Comparison of ENCODE assay signal across 25 cellular contexts in genomic region chr2:486381-486780, GRCh38.
"Had no signal": no experiment of that assay in that cellular context is flagged by ENCODE, and none has a peak within 500 bp of the region (broad histone marks: within the 10 kb centered on the region; RNA-seq: fewer than 3 reads in every experiment).

No MANE protein-coding gene starts in this region.

- H3K9me3 Mint-ChIP-seq: activated CD4-positive, alpha-beta memory T cell treated with anti-CD3 and anti-CD28 coated beads, Interleukin-2, amount 10 ng/mL, durations not matched to agents 7 days and 5 days; activated CD4-positive, alpha-beta T cell treated with anti-CD3 and anti-CD28 coated beads, Interleukin-2, amount 10 ng/mL, durations not matched to agents 24 days and 14 days; activated naive CD8-positive, alpha-beta T cell treated with anti-CD3 and anti-CD28 coated beads, Interleukin-2, amount 50 U/mL, for 24 hours; activated T-helper 1 cell treated with anti-CD3 and anti-CD28 coated beads, Interleukin-12 subunit alpha, Interleukin-12 subunit beta, Interleukin-2, Interleukin-4 antibody, amounts not matched to agents 30 ng/mL and 10 ng/mL and 1 ng/mL, durations not matched to agents 14 hours and 24 hours and 36 hours; nephron; stimulated activated memory B cell treated with anti-CD40 and anti-IgM and Interleukin-4, amounts not matched to agents 10 μg/mL and 1 μg/mL and 100 μg/mL, for 72 hours; T-helper 2 cell treated with Interferon-gamma antibody and Interleukin-4, amounts not matched to agents 5 μg/mL and 100 μg/mL, for 36 hours; type B pancreatic cell had no signal

- H3K27ac ChIP-seq: epithelial cell of prostate, gastroesophageal sphincter, left ventricle myocardium inferior, pancreas, testis, VCaP had no signal

- H3K27ac Mint-ChIP-seq: activated CD4-positive, alpha-beta memory T cell treated with anti-CD3 and anti-CD28 coated beads, Interleukin-2, amount 10 ng/mL, durations not matched to agents 7 days and 5 days; activated CD4-positive, alpha-beta T cell treated with anti-CD3 and anti-CD28 coated beads, Interleukin-2, amount 10 ng/mL, durations not matched to agents 24 days and 14 days; activated CD8-positive, alpha-beta memory T cell treated with anti-CD3 and anti-CD28 coated beads, Interleukin-2, amount 10 ng/mL, durations not matched to agents 7 days and 5 days; activated naive CD8-positive, alpha-beta T cell treated with anti-CD3 and anti-CD28 coated beads, Interleukin-2, amount 50 U/mL, for 24 hours; activated T-helper 1 cell treated with anti-CD3 and anti-CD28 coated beads, Interleukin-12 subunit alpha, Interleukin-12 subunit beta, Interleukin-2, Interleukin-4 antibody, amounts not matched to agents 30 ng/mL and 10 ng/mL and 1 ng/mL, durations not matched to agents 14 hours and 24 hours and 36 hours; stimulated activated memory B cell treated with anti-CD40 and anti-IgM and Interleukin-4, amounts not matched to agents 10 μg/mL and 1 μg/mL and 100 μg/mL, for 72 hours; T-helper 2 cell treated with Interferon-gamma antibody and Interleukin-4, amounts not matched to agents 5 μg/mL and 100 μg/mL, for 36 hours; type B pancreatic cell had no signal

- H3K4me3 ChIP-seq: gastroesophageal sphincter, left ventricle myocardium inferior, pancreas, testis had no signal

- H3K4me1 Mint-ChIP-seq: activated CD4-positive, alpha-beta memory T cell treated with anti-CD3 and anti-CD28 coated beads, Interleukin-2, amount 10 ng/mL, durations not matched to agents 7 days and 5 days; activated CD4-positive, alpha-beta T cell treated with anti-CD3 and anti-CD28 coated beads, Interleukin-2, amount 10 ng/mL, durations not matched to agents 24 days and 14 days; activated CD8-positive, alpha-beta memory T cell treated with anti-CD3 and anti-CD28 coated beads, Interleukin-2, amount 10 ng/mL, durations not matched to agents 7 days and 5 days; activated naive CD8-positive, alpha-beta T cell treated with anti-CD3 and anti-CD28 coated beads, Interleukin-2, amount 50 U/mL, for 24 hours; stimulated activated memory B cell treated with anti-CD40 and anti-IgM and Interleukin-4, amounts not matched to agents 10 μg/mL and 1 μg/mL and 100 μg/mL, for 72 hours had no signal

- H3K9me3 ChIP-seq: gastroesophageal sphincter, left ventricle myocardium inferior, pancreas, testis had no signal

- ATAC-seq: activated CD4-positive, CD25-positive, alpha-beta regulatory T cell treated with anti-CD3 and anti-CD28 coated beads, Interleukin-2, amount 50 U/mL, for 24 hours; activated CD8-positive, alpha-beta memory T cell treated with anti-CD3 and anti-CD28 coated beads, Interleukin-2, amount 10 ng/mL, durations not matched to agents 7 days and 5 days; activated naive CD8-positive, alpha-beta T cell treated with anti-CD3 and anti-CD28 coated beads, Interleukin-2, amount 50 U/mL, for 24 hours; gastroesophageal sphincter; pancreas; right cardiac atrium; stimulated activated memory B cell treated with anti-CD40 and anti-IgM and Interleukin-4, amounts not matched to agents 10 μg/mL and 1 μg/mL and 100 μg/mL, for 72 hours had no signal

- H3K36me3 Mint-ChIP-seq: activated CD8-positive, alpha-beta memory T cell treated with anti-CD3 and anti-CD28 coated beads, Interleukin-2, amount 10 ng/mL, durations not matched to agents 7 days and 5 days; stimulated activated memory B cell treated with anti-CD40 and anti-IgM and Interleukin-4, amounts not matched to agents 10 μg/mL and 1 μg/mL and 100 μg/mL, for 72 hours; type B pancreatic cell had no signal

- DNase-seq: activated CD4-positive, alpha-beta memory T cell treated with anti-CD3 and anti-CD28 coated beads, Interleukin-2, amount 10 ng/mL, durations not matched to agents 7 days and 5 days; activated CD4-positive, alpha-beta T cell treated with anti-CD3 and anti-CD28 coated beads, Interleukin-2, amount 10 ng/mL, durations not matched to agents 24 days and 14 days; activated CD8-positive, alpha-beta memory T cell treated with anti-CD3 and anti-CD28 coated beads, Interleukin-2, amount 10 ng/mL, durations not matched to agents 7 days and 5 days; activated gamma-delta T cell; activated naive CD4-positive, alpha-beta T cell treated with anti-CD3 and anti-CD28 coated beads, Interleukin-2, amount 50 U/mL, for 16 hours; activated naive CD8-positive, alpha-beta T cell treated with anti-CD3 and anti-CD28 coated beads, Interleukin-2, amount 50 U/mL, for 24 hours; cerebellar nuclear complex; cortex of kidney; hypothalamus; left ventricle myocardium inferior; mammary epithelial cell; midbrain; pancreas; stimulated activated CD4-positive, alpha-beta T cell treated with anti-CD3 and anti-CD28 coated beads, Interleukin-1b, Interleukin-23, amount 100 ng/mL, for 48 hours; testis had no signal

- H3K4me1 ChIP-seq: gastroesophageal sphincter, left ventricle myocardium inferior, pancreas, testis had no signal

- H3K36me3 ChIP-seq: gastroesophageal sphincter, left ventricle myocardium inferior, pancreas had no signal

- H3K27me3 ChIP-seq: pancreas, testis had no signal

- H3K4me3 Mint-ChIP-seq: activated CD4-positive, alpha-beta memory T cell treated with anti-CD3 and anti-CD28 coated beads, Interleukin-2, amount 10 ng/mL, durations not matched to agents 7 days and 5 days; activated CD4-positive, alpha-beta T cell treated with anti-CD3 and anti-CD28 coated beads, Interleukin-2, amount 10 ng/mL, durations not matched to agents 24 days and 14 days; activated CD8-positive, alpha-beta memory T cell treated with anti-CD3 and anti-CD28 coated beads, Interleukin-2, amount 10 ng/mL, durations not matched to agents 7 days and 5 days; activated naive CD8-positive, alpha-beta T cell treated with anti-CD3 and anti-CD28 coated beads, Interleukin-2, amount 50 U/mL, for 24 hours; activated T-helper 1 cell treated with anti-CD3 and anti-CD28 coated beads, Interleukin-12 subunit alpha, Interleukin-12 subunit beta, Interleukin-2, Interleukin-4 antibody, amounts not matched to agents 30 ng/mL and 10 ng/mL and 1 ng/mL, durations not matched to agents 14 hours and 24 hours and 36 hours; nephron; stimulated activated memory B cell treated with anti-CD40 and anti-IgM and Interleukin-4, amounts not matched to agents 10 μg/mL and 1 μg/mL and 100 μg/mL, for 72 hours; T-helper 2 cell treated with Interferon-gamma antibody and Interleukin-4, amounts not matched to agents 5 μg/mL and 100 μg/mL, for 36 hours; type B pancreatic cell had no signal
